ENCODE assay signal across 8 cellular contexts in genomic region chr19:5977222-5977784, GRCh38. TPM values are rescaled to one million over a fixed set of nuclear protein-coding genes. Genes with fewer than 3 reads are reported as not detected.
DNase-seq lines count a peak whose midpoint lies in the region; ATAC-seq and TF ChIP-seq lines count a peak whose summit lies in the region.

No MANE protein-coding gene starts in this region.

- H3K14ac ChIP-seq in IMR-90 (replicated peaks; ENCODE audit: low read depth, low read length), result peak overlapping the region; percentile 85

- H2BK20ac ChIP-seq in IMR-90 (ENCODE audit: low read depth, low read length), result no peak overlapping the region

- H2AK9ac ChIP-seq in IMR-90 (replicated peaks; ENCODE audit: low read depth, low read length, poor library complexity), result peak overlapping the region; percentile 97

- no peaks in the 10 kb centered on the region for H3K27me3 Mint-ChIP-seq in naive B cell

- DNase-seq in IMR-90 (no peak), choroid plexus epithelial cell (ENCODE audit: low read depth) (no peak), naive B cell (no peak), inferior parietal cortex (ENCODE audit: extremely low spot score) (no peak), epidermal melanocyte (ENCODE audit: insufficient read length, low spot score) (no peak), SKM-1 treated with dmso at 0.1 percent for 144 hours (lab: John Stamatoyannopoulos, UW; ENCODE audit: unreplicated experiment) (no peak), G401 (ENCODE audit: low spot score) (no peak)

- peaks cover 14% of the 10 kb centered on the region for H3K4me1 ChIP-seq in IMR-90 (ENCODE audit: control insufficient read depth, insufficient read depth, low read length)

- peak; percentile 1 for ATAC-seq in GM18867 (IDR thresholded peaks at IDR 0.05; ENCODE audit: unreplicated experiment)
- peak; percentile 6 for ATAC-seq in IMR-90 (ENCODE audit: low read depth)
- ATAC-seq in naive B cell (ENCODE audit: low read depth in 2 of 2), result peak in 1 of 2 donors; percentile 1

- H2BK120ac ChIP-seq in IMR-90 (ENCODE audit: low read depth, low read length), result 0 out of 2 replicates have a peak overlapping the region, but pooled peaks have one; percentile 40

- POLR2A ChIA-PET in IMR-90 (lab: Charles Lee; ENCODE audit: unreplicated experiment), result interaction anchor here (0.6 kb wide), 2 partner anchors 250 to 300 kb away, joined by 4 read pairs; no protein-coding TSS in a partner anchor

- H4K8ac ChIP-seq in IMR-90 (ENCODE audit: low read depth in 2 of 2, low read length in 2 of 2), result peak overlapping the region; percentile 61 to 93; a peak in 3 of 4 replicates

- H3K27ac ChIP-seq in IMR-90 (ENCODE audit: insufficient read depth, low read length), result peak overlapping the region; percentile 80

- peak overlapping the region; percentile 61 for H3K4me3 ChIP-seq in IMR-90 (ENCODE audit: insufficient read depth, low read depth, low read length)
- H3K4me3 ChIP-seq in choroid plexus epithelial cell (ENCODE audit: low read depth, low read length), result peak overlapping the region; percentile 92

- no peaks in the 10 kb centered on the region for H3K27me3 ChIP-seq in IMR-90 (ENCODE audit: control insufficient read depth, insufficient read depth, low read length)

- peak overlapping the region; percentile 91 to 98 (median 96) for H3K4me3 Mint-ChIP-seq in naive B cell

- peaks cover 45% of the 10 kb centered on the region for H4K20me1 ChIP-seq in IMR-90 (ENCODE audit: insufficient read depth, low read length)

- intact Hi-C loops in IMR-90 (cut with micrococcal nuclease), result no loop called here

- H3K27ac Mint-ChIP-seq in naive B cell, result peak overlapping the region; percentile 58 to 96 (median 94)

- peak overlapping the region; percentile 49; the same call in 1 of the 2 replicates for H4K91ac ChIP-seq in IMR-90 (ENCODE audit: insufficient read depth, low read depth, low read length)

- no peaks in the 10 kb centered on the region for H3K9me3 ChIP-seq in IMR-90 (ENCODE audit: control insufficient read depth, insufficient read depth, low read length)

- H2AFZ ChIP-seq in IMR-90 (replicated peaks; ENCODE audit: low read length, poor library complexity), result peak overlapping the region; percentile 99

- no peaks in the 10 kb centered on the region for H3K9me3 Mint-ChIP-seq in naive B cell

- H4K5ac ChIP-seq in IMR-90 (ENCODE audit: low read depth, low read length), result no peak overlapping the region

- H3K23ac ChIP-seq in IMR-90 (ENCODE audit: low read depth, low read length), result peak overlapping the region; percentile 68

- TF ChIP-seq POLR2A in IMR-90 (IDR thresholded peaks at IDR 0.05; ENCODE audit: low read depth, low read length), result no peak

- 0% methylated on average over 28 of the region's 43 CpGs; no CpG with 5 or more reads in 1 of the 2 experiments for WGBS in IMR-90 (ENCODE audit: extremely low coverage in 2 of 2, insufficient read length in 1 of 2), 2 experiments

- no TSS peak for BruUV-seq in IMR-90 (replicated peaks; lab: Mats Ljungman, UMichigan)

- H3K36me3 ChIP-seq in IMR-90 (ENCODE audit: control insufficient read depth, insufficient read depth, low read length), result peaks cover 17% of the 10 kb centered on the region

- peak overlapping the region; percentile 46; the same call in 1 of the 2 replicates for H3K56ac ChIP-seq in IMR-90 (ENCODE audit: extremely low read depth, insufficient read depth, low read length)

- no peak overlapping the region for H2BK15ac ChIP-seq in IMR-90 (ENCODE audit: low read depth, low read length)

- H3K4me2 ChIP-seq in IMR-90 (ENCODE audit: low read depth, low read length), result peak overlapping the region; percentile 99

- peaks cover 23% of the 10 kb centered on the region for H3K9me1 ChIP-seq in IMR-90 (ENCODE audit: insufficient read depth, low read length)

- TF ChIP-seq RAD21 in IMR-90 (IDR thresholded peaks at IDR 0.05; ENCODE audit: low read length), result no peak

- H3K36me3 Mint-ChIP-seq in naive B cell, result peaks cover 0 to 8% of the 10 kb centered on the region in 2 donors

- H3K18ac ChIP-seq in IMR-90 (ENCODE audit: low read depth, low read length), result no peak overlapping the region

- TF ChIP-seq CTCF in IMR-90 (conservative IDR thresholded peaks at IDR 0.05; ENCODE audit: low read depth, low read length) (no peak), choroid plexus epithelial cell (conservative IDR thresholded peaks at IDR 0.05; ENCODE audit: low read depth, low read length) (no peak)

- dilution Hi-C loops in IMR-90 (cut with HindIII; ENCODE audit: low sequenced_read_pairs, unreplicated experiment), result no loop called here

- in situ Hi-C loops in IMR-90 (cut with MboI; ENCODE audit: low sequenced_read_pairs), result no loop called here
- in situ Hi-C loops in G401 (cut with HindIII; ENCODE audit: low sequenced_read_pairs), result no loop called here

- H3K4ac ChIP-seq in IMR-90 (ENCODE audit: low read depth, low read length), result peak overlapping the region; percentile 86

- H2AK5ac ChIP-seq in IMR-90 (ENCODE audit: low read depth, low read length), result peak overlapping the region; percentile 85

- peak overlapping the region; percentile 79 for H2BK5ac ChIP-seq in IMR-90 (ENCODE audit: low read depth, low read length, poor library complexity, severe bottlenecking)

- peaks cover 15 to 64% of the 10 kb centered on the region in 2 experiments for H3K79me1 ChIP-seq in IMR-90 (ENCODE audit: low read depth in 1 of 2, low read length in 2 of 2)

- H3K9ac ChIP-seq in IMR-90 (ENCODE audit: low read depth, low read length), result peak overlapping the region; percentile 69

- CTCF ChIA-PET in IMR-90 (lab: Yijun Ruan, JAX), result interaction anchor here (1.0 kb wide), 1 partner anchor 9 kb away, joined by 4 read pairs; no protein-coding TSS in a partner anchor

- peaks cover 49 to 68% (median 60%) of the 10 kb centered on the region in 3 donors for H3K4me1 Mint-ChIP-seq in naive B cell

TF ChIP-seq in IMR-90, 13 proteins besides CTCF, POLR2A, EP300 and RAD21:
- TF ChIP-seq FOS (IDR thresholded peaks at IDR 0.05; ENCODE audit: low read depth, low read length) (no peak), MAZ (IDR thresholded peaks at IDR 0.05; ENCODE audit: borderline replicate concordance, low read depth, low read length) (no peak), NFE2L2 (IDR thresholded peaks at IDR 0.05; ENCODE audit: low read depth, low read length) (no peak), RFX5 (IDR thresholded peaks at IDR 0.05; ENCODE audit: low read depth, low read length) (no peak), BHLHE40 (IDR thresholded peaks at IDR 0.05; ENCODE audit: low read depth, low read length) (no peak), ELK1 (IDR thresholded peaks at IDR 0.05; ENCODE audit: borderline replicate concordance, low read depth, low read length) (no peak), CHD1 (IDR thresholded peaks at IDR 0.05; ENCODE audit: low read depth, low read length) (no peak), SMC3 (IDR thresholded peaks at IDR 0.05; ENCODE audit: low read depth, low read length) (no peak), USF2 (IDR thresholded peaks at IDR 0.05; ENCODE audit: low read depth, low read length) (no peak), CEBPB (IDR thresholded peaks at IDR 0.05; ENCODE audit: low read depth, low read length) (no peak), MAFK (IDR thresholded peaks at IDR 0.05; ENCODE audit: low read depth, low read length) (no peak)

RNA-seq across cellular contexts. Expression of gene RANBP3, which starts 0.6 kb away (rescaled TPM):
- total RNA-seq in IMR-90 (2012; rRNA removed), result 42.5 and 46.7 TPM in 2 replicates
- polyA plus RNA-seq in IMR-90 (2012; rRNA removed), result 111 and 165 TPM in 2 replicates
- 75.6 and 136 TPM in 2 replicates for polyA plus RNA-seq in IMR-90 (2012; cell fraction: cytosol; rRNA removed)
- 170 and 215 TPM in 2 replicates for polyA plus RNA-seq in IMR-90 (2012; cell fraction: nucleus; rRNA removed; ENCODE audit: low replicate concordance)
- 10 to 100 TPM in 1 of 6 donors, 1 to 10 TPM in 5; 2.8 to 10.7 (median 7.4) TPM for polyA plus RNA-seq in naive B cell (ENCODE audit: low read depth in 6 of 6)
- 55.2 and 71.9 TPM in 2 replicates for total RNA-seq in G401 (2014; rRNA removed; shearing (Covaris generic))
